In the genomic region with DNA sequence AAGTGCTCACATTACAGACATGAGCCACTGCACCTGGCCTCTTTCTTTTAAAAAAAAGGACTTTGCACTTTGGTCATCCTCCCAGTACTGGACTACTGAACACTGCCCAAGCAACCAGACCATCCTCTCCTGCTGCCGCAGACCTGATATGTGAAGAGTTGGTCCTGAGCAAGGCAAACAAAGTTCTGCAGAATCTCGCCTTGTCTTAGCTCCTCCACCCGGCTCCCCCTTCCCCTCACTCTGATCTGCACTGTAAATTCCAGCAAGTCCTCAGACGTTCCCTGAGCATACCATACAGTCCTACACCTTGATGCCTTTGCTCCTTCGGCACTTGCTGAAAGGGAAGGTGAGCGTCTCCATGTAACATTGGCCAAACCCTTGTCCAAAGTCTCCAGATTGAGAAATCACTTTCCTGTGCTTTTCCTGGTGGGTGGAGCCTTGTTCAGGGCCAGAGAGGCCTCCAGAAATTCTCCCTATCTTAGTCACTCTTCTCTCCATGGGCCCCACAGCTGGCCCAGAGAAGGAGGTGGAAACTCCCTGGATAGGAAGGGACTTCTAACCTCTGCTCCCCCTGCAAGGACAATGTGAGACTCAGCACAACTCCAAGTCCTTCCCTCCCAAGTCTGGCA, we compare ENCODE assay signal across 16 cellular contexts. TPM values are rescaled to one million over a fixed set of nuclear protein-coding genes. Genes with fewer than 3 reads are reported as not detected.
A peak's percentile ranks its signal among the peaks of the same experiment; 100 is the strongest.
DNase-seq lines count a peak whose midpoint lies in the region; ATAC-seq, FAIRE-seq and TF ChIP-seq lines count a peak whose summit lies in the region.
"Had no signal": no experiment of that assay in that cellular context is flagged by ENCODE, and none has a peak within 500 bp of the region (broad histone marks: within the 10 kb centered on the region; RNA-seq: fewer than 3 reads in every experiment).

No MANE protein-coding gene starts in this region.

- POLR2A ChIA-PET in Caco-2 (lab: Charles Lee) = no interaction called here

- H3K4me1 Mint-ChIP-seq in Caco-2 (ENCODE audit: low read depth, unreplicated experiment) = peaks cover 17% of the 10 kb centered on the region
- no peaks in the 10 kb centered on the region for H3K4me1 Mint-ChIP-seq in activated T-cell treated with anti-CD3 and anti-CD28 coated beads, Interleukin-2, amount 50 U/mL, for 4 hours (ENCODE audit: low read depth)

- H3K36me3 ChIP-seq in Caco-2 (ENCODE audit: control insufficient read depth, insufficient read depth, low read length) (no peaks in the 10 kb centered on the region), pancreas (no peaks in the 10 kb centered on the region)
- H3K36me3 ChIP-seq: neutrophil had no signal

- H3K36me3 Mint-ChIP-seq in Caco-2 (ENCODE audit: insufficient read depth, unreplicated experiment) = peaks cover 6% of the 10 kb centered on the region
- no peaks in the 10 kb centered on the region for H3K36me3 Mint-ChIP-seq in activated T-cell treated with anti-CD3 and anti-CD28 coated beads, Interleukin-2, amount 50 U/mL, for 4 hours (ENCODE audit: insufficient read depth)

- DNase-seq in Caco-2 (peak; percentile 64 to 77), SW480 (ENCODE audit: low spot score) (peak; percentile 28), Right ventricle myocardium superior (peak; percentile 64), pancreas (no peak), SKM-1 treated with dmso at 0.1 percent for 144 hours (lab: John Stamatoyannopoulos, UW; ENCODE audit: unreplicated experiment) (no peak), OCI-M1 (lab: John Stamatoyannopoulos, UW) (no peak), mucosa of gallbladder (ENCODE audit: low spot score) (no peak)
- no peak for DNase-seq in activated T-cell treated with anti-CD3 and anti-CD28 coated beads, Interleukin-2, amount 50 U/mL, for 4 hours
- DNase-seq: activated CD4-positive, alpha-beta T cell treated with anti-CD3 and anti-CD28 coated beads, Interleukin-2, amount 50 U/mL, for 1 hour; activated naive CD4-positive, alpha-beta T cell; DND-41; NCI-H2029 treated with DMSO at 0.1 percent for 48 hours; stimulated activated CD4-positive, alpha-beta T cell treated with anti-CD3 and anti-CD28 coated beads, Interleukin-15, amount 100 ng/mL, for 24 hours had no signal

- FAIRE-seq in pancreas (lab: Jason Lieb, UNC) = no peak
- FAIRE-seq: frontal cortex had no signal

- CTCF ChIA-PET in Caco-2 (lab: Charles Lee) = no interaction called here

- BruUV-seq in Caco-2 (replicated peaks; lab: Mats Ljungman, UMichigan) = no TSS peak

- H3K4me3 ChIP-seq in Caco-2 (ENCODE audit: low read depth, low read length) (no peak overlapping the region), pancreas (no peak overlapping the region)
- H3K4me3 ChIP-seq: coronary artery had no signal

- peak overlapping the region; percentile 94 for H3K27ac Mint-ChIP-seq in Caco-2 (ENCODE audit: unreplicated experiment)

- H3K4me3 Mint-ChIP-seq in Caco-2 (ENCODE audit: unreplicated experiment) = peak overlapping the region; percentile 64
- no peak overlapping the region for H3K4me3 Mint-ChIP-seq in activated T-cell treated with anti-CD3 and anti-CD28 coated beads, Interleukin-2, amount 50 U/mL, for 4 hours

- H3K9me3 ChIP-seq in Caco-2 (no peaks in the 10 kb centered on the region), pancreas (no peaks in the 10 kb centered on the region)
- H3K9me3 ChIP-seq: neutrophil had no signal

- no peak overlapping the region for H3K27ac ChIP-seq in pancreas
- H3K27ac ChIP-seq: neutrophil had no signal

- H3K4me1 ChIP-seq in Caco-2 (peaks cover 29% of the 10 kb centered on the region), pancreas (no peaks in the 10 kb centered on the region)

- no peaks in the 10 kb centered on the region for H3K27me3 Mint-ChIP-seq in Caco-2 (ENCODE audit: insufficient read depth, unreplicated experiment)
- no peaks in the 10 kb centered on the region for H3K27me3 Mint-ChIP-seq in activated T-cell treated with anti-CD3 and anti-CD28 coated beads, Interleukin-2, amount 50 U/mL, for 4 hours (ENCODE audit: low read depth)

- WGBS in pancreas, 2 donors = 64 to 68% methylated on average over 6 of the region's 6 CpGs

- TF ChIP-seq CTCF in Caco-2 (IDR thresholded peaks at IDR 0.05; ENCODE audit: insufficient read depth in 1 of 2, low read depth in 1 of 2, low read length in 1 of 2, severe bottlenecking in 1 of 2, unreplicated experiment in 1 of 2) (no peak), pancreas (IDR thresholded peaks at IDR 0.05) (no peak)

- intact Hi-C loops in Caco-2 (cut with micrococcal nuclease; ENCODE audit: unreplicated experiment) (no loop called here), Right ventricle myocardium superior (cut with DNase I) (no loop called here), pancreas (cut with DNase I) (no loop called here)

- ATAC-seq in Right ventricle myocardium superior (ENCODE audit: poor library complexity) = peak; percentile 84
- ATAC-seq in pancreas = peak in 3 of 4 donors; percentile 57 to 64 (median 62)
- no peak for ATAC-seq in activated T-cell treated with anti-CD3 and anti-CD28 coated beads, Interleukin-2, amount 50 U/mL, for 4 hours

- H3K9me3 Mint-ChIP-seq in Caco-2 (ENCODE audit: unreplicated experiment) = peaks cover 15% of the 10 kb centered on the region
- no peaks in the 10 kb centered on the region for H3K9me3 Mint-ChIP-seq in activated T-cell treated with anti-CD3 and anti-CD28 coated beads, Interleukin-2, amount 50 U/mL, for 4 hours

- no peaks in the 10 kb centered on the region for H3K27me3 ChIP-seq in Caco-2 (replicated peaks; ENCODE audit: control insufficient read depth, insufficient read depth, low read length)
- no peaks in the 10 kb centered on the region for H3K27me3 ChIP-seq in pancreas
- H3K27me3 ChIP-seq: neutrophil had no signal

RNA-seq across cellular contexts. Expression of gene TIMP3, which starts 47.0 kb away (rescaled TPM):
- total RNA-seq in Caco-2 (2022) (72.8 and 86.4 TPM in 2 replicates), Right ventricle myocardium superior (266 TPM), pancreas (10 to 100 TPM; 14.0 to 87.0 (median 48.2) TPM), mucosa of gallbladder (180 TPM)
- polyA plus RNA-seq in pancreas = 10 to 100 TPM; 17.7 to 51.4 TPM
- 1 to 10 TPM; 1.1 to 2.3 (median 1.5) TPM for total RNA-seq in activated T-cell treated with anti-CD3 and anti-CD28 coated beads, Interleukin-2, amount 50 U/mL, for 4 hours

Comparison
In these comparisons a context has a peak if more than half of its experiments do, and no peak if none do; other contexts are left out.
1. DNase-seq: peak in Caco-2 (2 of 2), SW480 (single experiment) and Right ventricle myocardium superior (single experiment); none in pancreas (0 of 6), SKM-1 treated with dmso at 0.1 percent for 144 hours (single experiment), OCI-M1 (single experiment), activated T-cell treated with anti-CD3 and anti-CD28 coated beads, Interleukin-2, amount 50 U/mL, for 4 hours (single experiment) and mucosa of gallbladder (single experiment).
2. ATAC-seq: peak in Right ventricle myocardium superior (single experiment) and pancreas (3 of 4); none in activated T-cell treated with anti-CD3 and anti-CD28 coated beads, Interleukin-2, amount 50 U/mL, for 4 hours (0 of 2).
3. RNA of gene TIMP3, which starts 47.0 kb away (total RNA-seq): 266 TPM in Right ventricle myocardium superior (single experiment), 180 TPM in mucosa of gallbladder (single experiment), 72.8 to 86.4 TPM in Caco-2 and 14.0 to 87.0 TPM in pancreas; 1.1 to 2.3 TPM in activated T-cell treated with anti-CD3 and anti-CD28 coated beads, Interleukin-2, amount 50 U/mL, for 4 hours; every median in the first group is over 4 times any median in the second.